16 cellular contexts compared by ENCODE assay signal in genomic region chr1:181483561-181484291, GRCh38. TPM values are rescaled to one million over a fixed set of nuclear protein-coding genes. Genes with fewer than 3 reads are reported as not detected.
A peak's percentile ranks its signal among the peaks of the same experiment; 100 is the strongest.
DNase-seq lines count a peak whose midpoint lies in the region; ATAC-seq lines count a peak whose summit lies in the region.
"Had no signal": no experiment of that assay in that cellular context is flagged by ENCODE, and none has a peak within 500 bp of the region (broad histone marks: within the 10 kb centered on the region; RNA-seq: fewer than 3 reads in every experiment).

No MANE protein-coding gene starts in this region.

- H3K27ac ChIP-seq in iPS-18a (ENCODE audit: low read length), result no peak overlapping the region

- CTCF ChIA-PET in activated CD4-positive, alpha-beta memory T cell treated with anti-CD3 and anti-CD28 coated beads, Interleukin-2, amount 10 ng/mL, durations not matched to agents 7 days and 5 days (lab: Charles Lee), result interaction anchor here (0.6 to 1.2 kb wide), 2 partner anchors 264 to 571 kb away, joined by 3 to 4 read pairs; no protein-coding TSS in a partner anchor
- CTCF ChIA-PET in activated CD4-positive, alpha-beta memory T cell treated with anti-CD3 and anti-CD28 coated beads for 36 hours (lab: Charles Lee), result interaction anchor here (0.6 to 0.9 kb wide), 2 partner anchors 379 to 597 kb away, joined by 3 to 4 read pairs; no protein-coding TSS in a partner anchor

- intact Hi-C loops in activated CD4-positive, alpha-beta memory T cell treated with anti-CD3 and anti-CD28 coated beads for 36 hours (cut with micrococcal nuclease), result no loop called here

- peaks cover 16% of the 10 kb centered on the region for H3K4me1 ChIP-seq in iPS-18a (ENCODE audit: control insufficient read depth, low read depth, low read length)

- POLR2A ChIA-PET in activated CD4-positive, alpha-beta memory T cell treated with anti-CD3 and anti-CD28 coated beads, Interleukin-2, amount 10 ng/mL, durations not matched to agents 7 days and 5 days (lab: Charles Lee), result no interaction called here
- POLR2A ChIA-PET in activated CD4-positive, alpha-beta memory T cell treated with anti-CD3 and anti-CD28 coated beads for 36 hours (lab: Charles Lee), result no interaction called here

- H3K4me3 Mint-ChIP-seq in activated CD4-positive, alpha-beta memory T cell treated with anti-CD3 and anti-CD28 coated beads, Interleukin-2, amount 10 ng/mL, durations not matched to agents 7 days and 5 days, result peak overlapping the region; percentile 3
- no peak overlapping the region for H3K4me3 Mint-ChIP-seq in activated CD4-positive, alpha-beta memory T cell treated with anti-CD3 and anti-CD28 coated beads for 36 hours
- peak overlapping the region; percentile 40 for H3K4me3 Mint-ChIP-seq in activated naive CD8-positive, alpha-beta T cell
- H3K4me3 Mint-ChIP-seq in stimulated activated naive B cell treated with anti-CD40 and anti-IgM and Interleukin-4, amounts not matched to agents 10 μg/mL and 1 μg/mL and 100 μg/mL, for 72 hours, result peak overlapping the region; percentile 66 to 71
- H3K4me3 Mint-ChIP-seq: dendritic cell treated with granulocyte-macrophage colony-stimulating factor and Interleukin-4, amounts not matched to agents 40 ng/mL and 50 ng/mL, for 4 days had no signal

- no peak overlapping the region for H3K27ac Mint-ChIP-seq in activated CD4-positive, alpha-beta memory T cell treated with anti-CD3 and anti-CD28 coated beads, Interleukin-2, amount 10 ng/mL, durations not matched to agents 7 days and 5 days
- H3K27ac Mint-ChIP-seq in activated CD4-positive, alpha-beta memory T cell treated with anti-CD3 and anti-CD28 coated beads for 36 hours, result no peak overlapping the region
- H3K27ac Mint-ChIP-seq in activated naive CD8-positive, alpha-beta T cell, result no peak overlapping the region
- H3K27ac Mint-ChIP-seq in stimulated activated naive B cell treated with anti-CD40 and anti-IgM and Interleukin-4, amounts not matched to agents 10 μg/mL and 1 μg/mL and 100 μg/mL, for 72 hours, result peak overlapping the region; percentile 26
- H3K27ac Mint-ChIP-seq: dendritic cell treated with granulocyte-macrophage colony-stimulating factor and Interleukin-4, amounts not matched to agents 40 ng/mL and 50 ng/mL, for 4 days; T-helper 1 cell treated with Interleukin-12 subunit alpha and Interleukin-12 subunit beta and Interleukin-4 antibody, amounts not matched to agents 30 μg/mL and 1 μg/mL, for 36 hours had no signal

- peaks cover 83% of the 10 kb centered on the region for H3K27me3 Mint-ChIP-seq in activated CD4-positive, alpha-beta memory T cell treated with anti-CD3 and anti-CD28 coated beads, Interleukin-2, amount 10 ng/mL, durations not matched to agents 7 days and 5 days
- H3K27me3 Mint-ChIP-seq in activated CD4-positive, alpha-beta memory T cell treated with anti-CD3 and anti-CD28 coated beads for 36 hours, result peaks cover 65% of the 10 kb centered on the region
- H3K27me3 Mint-ChIP-seq in activated naive CD8-positive, alpha-beta T cell, result peaks cover 52% of the 10 kb centered on the region
- peaks cover 68 to 85% of the 10 kb centered on the region in 2 donors for H3K27me3 Mint-ChIP-seq in stimulated activated naive B cell treated with anti-CD40 and anti-IgM and Interleukin-4, amounts not matched to agents 10 μg/mL and 1 μg/mL and 100 μg/mL, for 72 hours

- no peaks in the 10 kb centered on the region for H3K9me3 Mint-ChIP-seq in activated CD4-positive, alpha-beta memory T cell treated with anti-CD3 and anti-CD28 coated beads, Interleukin-2, amount 10 ng/mL, durations not matched to agents 7 days and 5 days
- H3K9me3 Mint-ChIP-seq in activated CD4-positive, alpha-beta memory T cell treated with anti-CD3 and anti-CD28 coated beads for 36 hours, result no peaks in the 10 kb centered on the region
- H3K9me3 Mint-ChIP-seq in activated naive CD8-positive, alpha-beta T cell (ENCODE audit: low read depth), result no peaks in the 10 kb centered on the region
- no peaks in the 10 kb centered on the region for H3K9me3 Mint-ChIP-seq in stimulated activated naive B cell treated with anti-CD40 and anti-IgM and Interleukin-4, amounts not matched to agents 10 μg/mL and 1 μg/mL and 100 μg/mL, for 72 hours
- H3K9me3 Mint-ChIP-seq: dendritic cell treated with granulocyte-macrophage colony-stimulating factor and Interleukin-4, amounts not matched to agents 40 ng/mL and 50 ng/mL, for 4 days; T-helper 1 cell treated with Interleukin-12 subunit alpha and Interleukin-12 subunit beta and Interleukin-4 antibody, amounts not matched to agents 30 μg/mL and 1 μg/mL, for 36 hours had no signal

- no peaks in the 10 kb centered on the region for H3K36me3 ChIP-seq in iPS-18a (ENCODE audit: control insufficient read depth, low read depth, low read length)

- ATAC-seq in stimulated activated naive B cell treated with anti-CD40 and anti-IgM and Interleukin-4, amounts not matched to agents 10 μg/mL and 1 μg/mL and 100 μg/mL, for 72 hours (replicated peaks), result no peak
- ATAC-seq in GM19467 (IDR thresholded peaks at IDR 0.05; ENCODE audit: unreplicated experiment), result no peak

- no peak overlapping the region for H3K9ac ChIP-seq in iPS-18a (ENCODE audit: low read length)

- peaks cover 10% of the 10 kb centered on the region for H3K4me1 Mint-ChIP-seq in activated CD4-positive, alpha-beta memory T cell treated with anti-CD3 and anti-CD28 coated beads, Interleukin-2, amount 10 ng/mL, durations not matched to agents 7 days and 5 days
- H3K4me1 Mint-ChIP-seq in activated CD4-positive, alpha-beta memory T cell treated with anti-CD3 and anti-CD28 coated beads for 36 hours (ENCODE audit: low read depth), result peaks cover 24% of the 10 kb centered on the region
- peaks cover 23% of the 10 kb centered on the region for H3K4me1 Mint-ChIP-seq in activated naive CD8-positive, alpha-beta T cell (ENCODE audit: low read depth)
- H3K4me1 Mint-ChIP-seq in stimulated activated naive B cell treated with anti-CD40 and anti-IgM and Interleukin-4, amounts not matched to agents 10 μg/mL and 1 μg/mL and 100 μg/mL, for 72 hours, result peaks cover 25 to 29% of the 10 kb centered on the region in 2 donors

- peak overlapping the region; percentile 73 for H3K4me3 ChIP-seq in iPS-18a (ENCODE audit: low read length)
- H3K4me3 ChIP-seq: lung had no signal

- H3K27me3 ChIP-seq in iPS-18a (ENCODE audit: control insufficient read depth, insufficient read depth, low read length), result peaks cover 73% of the 10 kb centered on the region

- no peak for DNase-seq in activated CD4-positive, alpha-beta memory T cell treated with anti-CD3 and anti-CD28 coated beads, Interleukin-2, amount 10 ng/mL, durations not matched to agents 7 days and 5 days
- no peak for DNase-seq in activated CD4-positive, alpha-beta memory T cell treated with anti-CD3 and anti-CD28 coated beads for 36 hours
- no peak for DNase-seq in stimulated activated naive B cell treated with anti-CD40 and anti-IgM and Interleukin-4, amounts not matched to agents 10 μg/mL and 1 μg/mL and 100 μg/mL, for 72 hours
- no peak for DNase-seq in activated effector memory CD4-positive, alpha-beta T cell treated with anti-CD3 and anti-CD28 coated beads, Interleukin-2, amount 50 U/mL, for 16 hours
- DNase-seq in T1000 (lab: John Stamatoyannopoulos, UW), result no peak
- DNase-seq: activated CD4-positive, alpha-beta T cell treated with anti-CD3 and anti-CD28 coated beads for 4 hours; activated T-cell treated with anti-CD3 and anti-CD28 coated beads, Interleukin-2, amount 50 U/mL, for 48 hours; aorta; NCI-H187 treated with DMSO at 0.1 percent for 48 hours had no signal

- no peaks in the 10 kb centered on the region for H3K9me3 ChIP-seq in iPS-18a (ENCODE audit: control insufficient read depth, low read depth, low read length)

- H3K36me3 Mint-ChIP-seq in activated CD4-positive, alpha-beta memory T cell treated with anti-CD3 and anti-CD28 coated beads, Interleukin-2, amount 10 ng/mL, durations not matched to agents 7 days and 5 days (ENCODE audit: low read depth), result no peaks in the 10 kb centered on the region
- H3K36me3 Mint-ChIP-seq in activated CD4-positive, alpha-beta memory T cell treated with anti-CD3 and anti-CD28 coated beads for 36 hours, result no peaks in the 10 kb centered on the region
- H3K36me3 Mint-ChIP-seq in activated naive CD8-positive, alpha-beta T cell, result no peaks in the 10 kb centered on the region
- peaks cover 0 to 2% of the 10 kb centered on the region in 2 donors for H3K36me3 Mint-ChIP-seq in stimulated activated naive B cell treated with anti-CD40 and anti-IgM and Interleukin-4, amounts not matched to agents 10 μg/mL and 1 μg/mL and 100 μg/mL, for 72 hours

RNA-seq across cellular contexts. Expression of gene CACNA1E, which starts 0.4 kb away (rescaled TPM):
- not detected for total RNA-seq in activated CD4-positive, alpha-beta memory T cell treated with anti-CD3 and anti-CD28 coated beads, Interleukin-2, amount 10 ng/mL, durations not matched to agents 7 days and 5 days
- not detected for total RNA-seq in activated CD4-positive, alpha-beta memory T cell treated with anti-CD3 and anti-CD28 coated beads for 36 hours
- total RNA-seq: smooth muscle cell had no signal
